In the genomic region with DNA sequence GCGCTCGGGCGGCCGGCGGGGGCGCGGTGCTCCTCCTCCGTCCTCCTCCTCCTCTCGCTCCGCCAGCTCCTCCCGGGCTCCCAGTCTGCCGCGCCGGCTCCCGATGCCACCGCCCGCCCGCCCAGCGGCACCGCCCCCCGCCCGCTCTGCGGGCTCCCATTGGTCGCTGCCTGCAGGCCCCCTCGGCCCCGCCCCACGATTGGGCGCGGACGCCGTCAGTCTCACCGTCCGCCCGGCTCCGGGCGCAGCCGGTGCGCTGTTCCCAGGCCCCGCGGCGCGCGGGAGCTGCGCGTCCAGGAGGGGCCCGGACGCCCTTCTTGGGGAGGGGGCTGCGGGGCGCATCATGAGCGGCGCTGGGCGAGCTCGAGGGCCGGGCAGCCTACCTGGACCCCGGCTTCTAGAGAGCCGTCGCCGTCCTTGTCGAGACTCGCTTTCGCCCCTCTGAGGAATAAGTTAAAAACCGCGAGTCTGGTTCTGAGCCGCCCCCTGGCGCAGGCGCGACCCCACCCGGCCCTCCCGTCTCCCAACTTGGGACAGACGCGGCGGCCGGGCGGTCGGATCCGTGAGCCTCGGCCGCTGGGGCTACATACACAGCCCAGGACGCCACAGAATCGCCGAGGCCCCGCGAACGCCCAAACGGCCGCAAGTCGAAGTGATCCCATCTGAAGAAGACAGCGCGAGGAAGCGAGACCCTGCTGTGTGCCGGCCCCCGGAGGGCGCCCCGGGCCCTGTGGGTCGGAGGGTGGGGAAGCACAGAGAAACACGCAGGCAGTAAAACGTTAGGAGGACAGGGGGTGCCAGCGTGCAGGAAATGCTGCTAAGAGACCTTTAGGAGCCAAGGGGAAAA, we compare ENCODE assay signal across 7 cellular contexts. TPM values are rescaled to one million over a fixed set of nuclear protein-coding genes. Genes with fewer than 3 reads are reported as not detected.
DNase-seq lines count a peak whose midpoint lies in the region; ATAC-seq and TF ChIP-seq lines count a peak whose summit lies in the region.

A gene with protein sequence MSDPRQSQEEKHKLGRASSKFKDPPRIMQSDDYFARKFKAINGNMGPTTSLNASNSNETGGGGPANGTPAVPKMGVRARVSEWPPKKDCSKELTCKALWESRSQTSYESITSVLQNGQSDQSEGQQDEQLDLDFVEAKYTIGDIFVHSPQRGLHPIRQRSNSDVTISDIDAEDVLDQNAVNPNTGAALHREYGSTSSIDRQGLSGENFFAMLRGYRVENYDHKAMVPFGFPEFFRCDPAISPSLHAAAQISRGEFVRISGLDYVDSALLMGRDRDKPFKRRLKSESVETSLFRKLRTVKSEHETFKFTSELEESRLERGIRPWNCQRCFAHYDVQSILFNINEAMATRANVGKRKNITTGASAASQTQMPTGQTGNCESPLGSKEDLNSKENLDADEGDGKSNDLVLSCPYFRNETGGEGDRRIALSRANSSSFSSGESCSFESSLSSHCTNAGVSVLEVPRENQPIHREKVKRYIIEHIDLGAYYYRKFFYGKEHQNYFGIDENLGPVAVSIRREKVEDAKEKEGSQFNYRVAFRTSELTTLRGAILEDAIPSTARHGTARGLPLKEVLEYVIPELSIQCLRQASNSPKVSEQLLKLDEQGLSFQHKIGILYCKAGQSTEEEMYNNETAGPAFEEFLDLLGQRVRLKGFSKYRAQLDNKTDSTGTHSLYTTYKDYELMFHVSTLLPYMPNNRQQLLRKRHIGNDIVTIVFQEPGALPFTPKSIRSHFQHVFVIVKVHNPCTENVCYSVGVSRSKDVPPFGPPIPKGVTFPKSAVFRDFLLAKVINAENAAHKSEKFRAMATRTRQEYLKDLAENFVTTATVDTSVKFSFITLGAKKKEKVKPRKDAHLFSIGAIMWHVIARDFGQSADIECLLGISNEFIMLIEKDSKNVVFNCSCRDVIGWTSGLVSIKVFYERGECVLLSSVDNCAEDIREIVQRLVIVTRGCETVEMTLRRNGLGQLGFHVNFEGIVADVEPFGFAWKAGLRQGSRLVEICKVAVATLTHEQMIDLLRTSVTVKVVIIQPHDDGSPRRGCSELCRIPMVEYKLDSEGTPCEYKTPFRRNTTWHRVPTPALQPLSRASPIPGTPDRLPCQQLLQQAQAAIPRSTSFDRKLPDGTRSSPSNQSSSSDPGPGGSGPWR (N-terminal part only) (minus strand): TSS at position 87 of the 847 bp plus-strand sequence. CDS start 114,794 bp downstream, outside the sequence.

- POLR2A ChIA-PET in MCF 10A (lab: Yijun Ruan, JAX), result interaction anchor here (0.5 to 2.6 kb wide), 49 partner anchors 9 to 905 kb away, joined by 3 to 15 read pairs (median 4); no protein-coding TSS in a partner anchor

- peak; percentile 72 for TF ChIP-seq CTCF in MCF 10A (IDR thresholded peaks at IDR 0.05; ENCODE audit: unreplicated experiment)

- H3K27ac Mint-ChIP-seq in MCF 10A (ENCODE audit: low read depth, unreplicated experiment), result peak within 1 kb of the TSS; percentile 76

- H3K27me3 ChIP-seq in skeletal muscle satellite cell (ENCODE audit: control insufficient read depth, insufficient read depth, low read length), result no peaks in the 10 kb centered on the region

- peaks cover 6% of the 10 kb centered on the region for H3K36me3 Mint-ChIP-seq in MCF 10A (ENCODE audit: insufficient read depth, unreplicated experiment)

- H3K4me2 ChIP-seq in skeletal muscle satellite cell (ENCODE audit: low read length), result peak within 1 kb of the TSS; percentile 99

- H3K9me3 ChIP-seq in iPS-18c (ENCODE audit: control insufficient read depth, insufficient read depth, low read length) (no peaks in the 10 kb centered on the region), skeletal muscle satellite cell (replicated peaks; ENCODE audit: low read length) (no peaks in the 10 kb centered on the region)

- H3K9me3 Mint-ChIP-seq in MCF 10A (ENCODE audit: unreplicated experiment), result no peaks in the 10 kb centered on the region

- peak within 1 kb of the TSS; percentile 97 for H3K4me3 Mint-ChIP-seq in MCF 10A (ENCODE audit: unreplicated experiment)

- TF ChIP-seq POLR2A in GM18505 (IDR thresholded peaks at IDR 0.05; ENCODE audit: borderline replicate concordance, extremely low read depth, insufficient read depth, insufficient read length), result no peak

- H3K9ac ChIP-seq in skeletal muscle satellite cell (ENCODE audit: low read depth, low read length), result peak within 1 kb of the TSS; percentile 77

- H3K4me3 ChIP-seq in iPS-18c (ENCODE audit: insufficient read depth, low read depth, low read length) (peak within 1 kb of the TSS; percentile 68), skeletal muscle satellite cell (ENCODE audit: low read length) (peak within 1 kb of the TSS; percentile 84)

- H3K4me1 ChIP-seq in skeletal muscle satellite cell (ENCODE audit: control insufficient read depth, insufficient read depth, low read length), result peaks cover 17% of the 10 kb centered on the region

- no peaks in the 10 kb centered on the region for H3K27me3 Mint-ChIP-seq in MCF 10A (ENCODE audit: insufficient read depth, unreplicated experiment)

- DNase-seq in NCI-H2029 (lab: John Stamatoyannopoulos, UW) (peak; percentile 79), UCSD-AML1 (lab: John Stamatoyannopoulos, UW; ENCODE audit: unreplicated experiment) (peak; percentile 93), MCF 10A (ENCODE audit: unreplicated experiment) (peak; percentile 97)

- peaks cover 33% of the 10 kb centered on the region for H3K4me1 Mint-ChIP-seq in MCF 10A (ENCODE audit: insufficient read depth, unreplicated experiment)

- intact Hi-C loops in MCF 10A (cut with micrococcal nuclease), result loop anchor here (1.0 to 5.0 kb wide), 8 partner anchors 239 to 873 kb away; no protein-coding TSS in a partner anchor

- H3K36me3 ChIP-seq in skeletal muscle satellite cell (ENCODE audit: insufficient read depth, low read length), result no peaks in the 10 kb centered on the region

- no TSS peak for BruUV-seq in MCF 10A (replicated peaks; lab: Mats Ljungman, UMichigan)

- CTCF ChIA-PET in MCF 10A (lab: Yijun Ruan, JAX), result interaction anchor here (0.5 to 3.0 kb wide), 40 partner anchors 11 to 905 kb away, joined by 3 to 17 read pairs (median 3); no protein-coding TSS in a partner anchor

- ATAC-seq in GM18505 (IDR thresholded peaks at IDR 0.05; ENCODE audit: unreplicated experiment) (peak; percentile 99), HG02981 (IDR thresholded peaks at IDR 0.05; ENCODE audit: unreplicated experiment) (peak; percentile 97)

RNA-seq across cellular contexts. Expression of the gene that starts here (rescaled TPM):
- 15.2 and 18.3 TPM in 2 replicates for total RNA-seq in MCF 10A (2022)
- 0.25 and 0.44 TPM in 2 replicates for total RNA-seq in skeletal muscle satellite cell (2012; rRNA removed)

Comparison
In these comparisons a context has a peak if more than half of its experiments do, and no peak if none do; other contexts are left out.
1. Peak in every context shown above with its lines: DNase-seq, ATAC-seq and H3K4me3 ChIP-seq.